12 cellular contexts compared by ENCODE assay signal in genomic region chr12:49624919-49625577, GRCh38. TPM values are rescaled to one million over a fixed set of nuclear protein-coding genes. Genes with fewer than 3 reads are reported as not detected.
DNase-seq lines count a peak whose midpoint lies in the region; ATAC-seq and TF ChIP-seq lines count a peak whose summit lies in the region.
"Had no signal": no experiment of that assay in that cellular context is flagged by ENCODE, and none has a peak within 500 bp of the region (broad histone marks: within the 10 kb centered on the region; RNA-seq: fewer than 3 reads in every experiment).

No MANE protein-coding gene starts in this region.

- no peak for TF ChIP-seq CTCF in 22Rv1 (IDR thresholded peaks at IDR 0.05)
- no peak for TF ChIP-seq CTCF in VCaP (conservative IDR thresholded peaks at IDR 0.05)
- no peak for TF ChIP-seq CTCF in glutamatergic neuron (IDR thresholded peaks at IDR 0.05; ENCODE audit: partially characterized antibody, unreplicated experiment)
- no peak for TF ChIP-seq CTCF in lower lobe of right lung (IDR thresholded peaks at IDR 0.05)

- intact Hi-C loops in lower lobe of right lung (cut with DNase I), result no loop called here

- H3K9me3 Mint-ChIP-seq in glutamatergic neuron (ENCODE audit: unreplicated experiment), result peaks cover 5% of the 10 kb centered on the region

- no peaks in the 10 kb centered on the region for H3K9me3 ChIP-seq in lower lobe of right lung
- H3K9me3 ChIP-seq: mucosa of descending colon, thoracic aorta had no signal

- H3K4me1 ChIP-seq in lower lobe of right lung, result peaks cover 18% of the 10 kb centered on the region

- H3K36me3 Mint-ChIP-seq in glutamatergic neuron (ENCODE audit: unreplicated experiment), result no peaks in the 10 kb centered on the region

- H3K36me3 ChIP-seq in lower lobe of right lung, result no peaks in the 10 kb centered on the region
- H3K36me3 ChIP-seq: thoracic aorta had no signal

- no peak overlapping the region for H3K4me3 ChIP-seq in lower lobe of right lung
- H3K4me3 ChIP-seq: mucosa of descending colon had no signal

- peaks cover 2% of the 10 kb centered on the region for H3K27me3 Mint-ChIP-seq in glutamatergic neuron (ENCODE audit: unreplicated experiment)

- H3K27ac ChIP-seq in 22Rv1, result peak overlapping the region; percentile 78
- peak overlapping the region; percentile 82 for H3K27ac ChIP-seq in VCaP
- no peak overlapping the region for H3K27ac ChIP-seq in lower lobe of right lung

- H3K27ac Mint-ChIP-seq in glutamatergic neuron (ENCODE audit: unreplicated experiment), result no peak overlapping the region

- ATAC-seq in lower lobe of right lung (no peak), HG03135 (IDR thresholded peaks at IDR 0.05; ENCODE audit: unreplicated experiment) (no peak), HG02970 (IDR thresholded peaks at IDR 0.05; ENCODE audit: low FRiP score, unreplicated experiment) (no peak)
- ATAC-seq: mucosa of descending colon had no signal

- H3K4me3 Mint-ChIP-seq in glutamatergic neuron (ENCODE audit: unreplicated experiment), result peak overlapping the region; percentile 17

- H3K27me3 ChIP-seq in lower lobe of right lung (ENCODE audit: low read depth), result no peaks in the 10 kb centered on the region

- peaks cover 5% of the 10 kb centered on the region for H3K4me1 Mint-ChIP-seq in glutamatergic neuron (ENCODE audit: low read depth, unreplicated experiment)

- peak; percentile 71 for DNase-seq in Daoy (ENCODE audit: low read depth)
- DNase-seq in glutamatergic neuron, result no peak
- no peak for DNase-seq in germinal center (ENCODE audit: low spot score)
- DNase-seq in lower lobe of right lung, result no peak
- DNase-seq: activated naive CD4-positive, alpha-beta T cell treated with anti-CD3 and anti-CD28 coated beads, Interleukin-2, amount 50 U/mL, for 16 hours; DMS153; mucosa of descending colon had no signal

RNA-seq across cellular contexts. Expression of gene PRPF40B, which starts 1.7 kb away (rescaled TPM):
- 5.3 and 5.9 TPM in 2 replicates for total RNA-seq in Daoy (2014; rRNA removed; shearing (Covaris generic))
- total RNA-seq in glutamatergic neuron (ENCODE audit: unreplicated experiment), result 26.4 TPM
- 19.3 TPM for total RNA-seq in lower lobe of right lung

RNA-seq across cellular contexts. Expression of gene FAM186B, which starts 19.6 kb away (rescaled TPM):
- total RNA-seq in Daoy (2014; rRNA removed; shearing (Covaris generic)), result 0.17 and 0.30 TPM in 2 replicates
- total RNA-seq in glutamatergic neuron (ENCODE audit: unreplicated experiment) (not detected), lower lobe of right lung (0.65 TPM)

RNA-seq across cellular contexts. Expression of gene MCRS1, which starts 57.1 kb away (rescaled TPM):
- 92.9 and 102 TPM in 2 replicates for total RNA-seq in Daoy (2014; rRNA removed; shearing (Covaris generic))
- 103 TPM for total RNA-seq in glutamatergic neuron (ENCODE audit: unreplicated experiment)
- total RNA-seq in lower lobe of right lung, result 50.0 TPM
